Comparison of ENCODE assay signal across 1 cellular context in the genomic region with DNA sequence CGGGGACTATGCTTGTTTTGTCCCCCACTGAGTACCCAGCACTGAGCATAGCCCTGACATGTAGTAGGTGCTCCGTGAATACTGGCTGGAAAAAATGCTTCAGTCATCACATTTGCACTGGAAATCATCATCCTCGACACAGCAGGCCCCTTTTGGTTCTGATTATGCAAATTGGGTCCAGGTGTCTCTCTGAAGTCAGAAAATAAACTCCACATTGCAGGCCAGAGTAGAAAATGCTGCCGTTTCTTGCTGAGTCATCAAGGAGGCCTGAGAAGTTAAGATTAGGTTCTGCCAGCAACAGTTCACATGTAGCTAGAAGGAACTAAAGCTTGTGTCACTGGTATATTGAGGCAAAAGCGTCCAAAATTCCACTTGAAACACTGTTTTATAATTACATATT.
TF ChIP-seq lines count a peak whose summit lies in the region.

No MANE protein-coding gene starts in this region.

TF ChIP-seq in SK-N-SH treated with all-trans-retinoic acid at 6 μM for 48 hours, 23 proteins besides CTCF, POLR2A, EP300 and RAD21 (continued from another document):
- TF ChIP-seq, protein P1, sequence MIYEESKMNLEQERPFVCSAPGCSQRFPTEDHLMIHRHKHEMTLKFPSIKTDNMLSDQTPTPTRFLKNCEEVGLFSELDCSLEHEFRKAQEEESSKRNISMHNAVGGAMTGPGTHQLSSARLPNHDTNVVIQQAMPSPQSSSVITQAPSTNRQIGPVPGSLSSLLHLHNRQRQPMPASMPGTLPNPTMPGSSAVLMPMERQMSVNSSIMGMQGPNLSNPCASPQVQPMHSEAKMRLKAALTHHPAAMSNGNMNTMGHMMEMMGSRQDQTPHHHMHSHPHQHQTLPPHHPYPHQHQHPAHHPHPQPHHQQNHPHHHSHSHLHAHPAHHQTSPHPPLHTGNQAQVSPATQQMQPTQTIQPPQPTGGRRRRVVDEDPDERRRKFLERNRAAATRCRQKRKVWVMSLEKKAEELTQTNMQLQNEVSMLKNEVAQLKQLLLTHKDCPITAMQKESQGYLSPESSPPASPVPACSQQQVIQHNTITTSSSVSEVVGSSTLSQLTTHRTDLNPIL (CRISPR knock-in tag; IDR thresholded peaks at IDR 0.05; ENCODE audit: low read depth): no peak
- TF ChIP-seq TCF4 (CRISPR knock-in tag; IDR thresholded peaks at IDR 0.05; ENCODE audit: borderline replicate concordance): no peak
- no peak for TF ChIP-seq ZNF565 (CRISPR knock-in tag; conservative IDR thresholded peaks at IDR 0.05; ENCODE audit: low read depth)
